8 cellular contexts compared by ENCODE assay signal in genomic region chr3:52705438-52705687, GRCh38. TPM values are rescaled to one million over a fixed set of nuclear protein-coding genes. Genes with fewer than 3 reads are reported as not detected.
A peak's percentile ranks its signal among the peaks of the same experiment; 100 is the strongest.
DNase-seq lines count a peak whose midpoint lies in the region; ATAC-seq and TF ChIP-seq lines count a peak whose summit lies in the region.

No MANE protein-coding gene starts in this region.

- peak overlapping the region; percentile 96 for H3K27ac Mint-ChIP-seq in stimulated activated effector memory CD8-positive, alpha-beta T cell treated with anti-CD3 and anti-CD28 coated beads, Interleukin-12 subunit alpha, Interleukin-12 subunit beta, amount 100 ng/mL, for 72 hours

- no peaks in the 10 kb centered on the region for H3K9me3 Mint-ChIP-seq in stimulated activated effector memory CD8-positive, alpha-beta T cell treated with anti-CD3 and anti-CD28 coated beads, Interleukin-12 subunit alpha, Interleukin-12 subunit beta, amount 100 ng/mL, for 72 hours

- H3K4me3 ChIP-seq in HCT116 (replicated peaks in 1 of 2; ENCODE audit: low read depth in 1 of 2, low read length in 2 of 2), result peak overlapping the region; percentile 94 to 96
- H3K4me3 ChIP-seq in WI38 (ENCODE audit: low read depth, low read length), result peak overlapping the region; percentile 99
- H3K4me3 ChIP-seq in right cardiac atrium (ENCODE audit: low read length), result peak overlapping the region; percentile 58

- peak overlapping the region; percentile 97 for H3K4me3 Mint-ChIP-seq in stimulated activated effector memory CD8-positive, alpha-beta T cell treated with anti-CD3 and anti-CD28 coated beads, Interleukin-12 subunit alpha, Interleukin-12 subunit beta, amount 100 ng/mL, for 72 hours

- H3K4me1 Mint-ChIP-seq in stimulated activated effector memory CD8-positive, alpha-beta T cell treated with anti-CD3 and anti-CD28 coated beads, Interleukin-12 subunit alpha, Interleukin-12 subunit beta, amount 100 ng/mL, for 72 hours, result peaks cover 23% of the 10 kb centered on the region

- peak overlapping the region; percentile 91 for H3K9ac ChIP-seq in HCT116 (ENCODE audit: low read length)

- DNase-seq in HCT116 (ENCODE audit: low read depth, low spot score), result no peak
- DNase-seq in right cardiac atrium, result no peak
- DNase-seq in stimulated activated effector memory CD8-positive, alpha-beta T cell treated with anti-CD3 and anti-CD28 coated beads, Interleukin-12 subunit alpha, Interleukin-12 subunit beta, amount 100 ng/mL, for 72 hours (ENCODE audit: low spot score in 2 of 2), result no peak
- DNase-seq in T-helper 9 cell, result no peak
- DNase-seq in cerebellar cortex (ENCODE audit: low spot score), result no peak
- no peak for DNase-seq in NCI-H774 (lab: John Stamatoyannopoulos, UW)

- no peaks in the 10 kb centered on the region for H3K9me2 ChIP-seq in HCT116 (ENCODE audit: insufficient read depth)

- ATAC-seq in HCT116 (peak; percentile 57; the same call in 1 of the 2 replicates), right cardiac atrium (no peak), GM19395 (IDR thresholded peaks at IDR 0.05; ENCODE audit: unreplicated experiment) (no peak)
- no peak for ATAC-seq in stimulated activated effector memory CD8-positive, alpha-beta T cell treated with anti-CD3 and anti-CD28 coated beads, Interleukin-12 subunit alpha, Interleukin-12 subunit beta, amount 100 ng/mL, for 72 hours

- RAD21 ChIA-PET in HCT116 (lab: Charles Lee; ENCODE audit: low non-redundant PET in 1 of 2, low total read pairs in 2 of 2, uncharacterized antibody in 2 of 2, unreplicated experiment in 2 of 2), result no interaction called here

- under 1% methylated on average over 25 of the region's 25 CpGs for WGBS in right cardiac atrium

- H3K36me3 Mint-ChIP-seq in stimulated activated effector memory CD8-positive, alpha-beta T cell treated with anti-CD3 and anti-CD28 coated beads, Interleukin-12 subunit alpha, Interleukin-12 subunit beta, amount 100 ng/mL, for 72 hours, result peaks cover 39% of the 10 kb centered on the region

- intact Hi-C loops in HCT116 (cut with micrococcal nuclease), result no loop called here
- intact Hi-C loops in right cardiac atrium (cut with DNase I), result no loop called here

- TF ChIP-seq RAD21 in HCT116 (IDR thresholded peaks at IDR 0.05; ENCODE audit: low read depth), result no peak

- no peak for TF ChIP-seq CTCF in HCT116 (IDR thresholded peaks at IDR 0.05 in 2 of 3, conservative IDR thresholded peaks at IDR 0.05 in 1 of 3; ENCODE audit: borderline replicate concordance in 1 of 3, insufficient read depth in 1 of 3, low read depth in 2 of 3, low read length in 2 of 3)
- no peak for TF ChIP-seq CTCF in WI38 (IDR thresholded peaks at IDR 0.05; ENCODE audit: low read depth, low read length)

- H3K27me3 ChIP-seq in HCT116 (ENCODE audit: insufficient read depth, low read length) (no peaks in the 10 kb centered on the region), right cardiac atrium (ENCODE audit: control insufficient read depth, insufficient read depth) (no peaks in the 10 kb centered on the region)

- peak overlapping the region; percentile 99 for H3K4me2 ChIP-seq in HCT116 (ENCODE audit: low read length)

- H3K4me1 ChIP-seq in HCT116 (ENCODE audit: control insufficient read depth in 1 of 2, insufficient read depth in 2 of 2, low read length in 2 of 2) (peaks cover 10 to 12% of the 10 kb centered on the region in 2 experiments; a peak in 3 of 4 replicates), right cardiac atrium (ENCODE audit: control insufficient read depth, insufficient read depth, low read length) (peaks cover 2% of the 10 kb centered on the region)

- TF ChIP-seq POLR2A in HCT116 (IDR thresholded peaks at IDR 0.05; ENCODE audit: borderline replicate concordance, extremely low read depth, insufficient read depth, insufficient read length), result no peak

- peak overlapping the region; percentile 45 for H2AFZ ChIP-seq in HCT116 (ENCODE audit: low read depth, low read length, poor library complexity, severe bottlenecking)

- H3K9me3 ChIP-seq in HCT116 (ENCODE audit: control insufficient read depth in 1 of 2, insufficient read depth in 1 of 2, low read depth in 1 of 2, low read length in 2 of 2) (no peaks in the 10 kb centered on the region), right cardiac atrium (ENCODE audit: control insufficient read depth, low read length) (no peaks in the 10 kb centered on the region)

- BruUV-seq in HCT116 (replicated peaks; lab: Mats Ljungman, UMichigan), result no TSS peak

- H4K20me1 ChIP-seq in HCT116 (ENCODE audit: insufficient read depth), result no peaks in the 10 kb centered on the region

- POLR2A ChIA-PET in HCT116 (lab: Charles Lee), result interaction anchor here (0.6 to 1.0 kb wide), 3 partner anchors 16 to 236 kb away, joined by 3 to 4 read pairs (median 3); no protein-coding TSS in a partner anchor

- peaks cover 10% of the 10 kb centered on the region in 2 experiments; a peak in 3 of 4 replicates for H3K36me3 ChIP-seq in HCT116 (ENCODE audit: control insufficient read depth in 1 of 2, insufficient read depth in 2 of 2, low read length in 2 of 2)

- CTCF ChIA-PET in HCT116 (lab: Charles Lee), result no interaction called here

- peak overlapping the region; percentile 96 for H3K27ac ChIP-seq in HCT116 (ENCODE audit: low read depth, low read length)
- peak overlapping the region; percentile 80 for H3K27ac ChIP-seq in right cardiac atrium (ENCODE audit: low read length)

- peaks cover 61% of the 10 kb centered on the region for H3K79me2 ChIP-seq in HCT116 (ENCODE audit: insufficient read depth, low read length)

TF ChIP-seq in HCT116, 20 proteins besides CTCF, POLR2A, EP300 and RAD21 (continues in another document):
- TF ChIP-seq ELF1 (IDR thresholded peaks at IDR 0.05; ENCODE audit: borderline replicate concordance, low read depth), result no peak
- no peak for TF ChIP-seq ZBTB33 (IDR thresholded peaks at IDR 0.05; ENCODE audit: extremely low read depth, insufficient replicate concordance, low read length)
- TF ChIP-seq SRF (IDR thresholded peaks at IDR 0.05; ENCODE audit: low read depth), result no peak
- no peak for TF ChIP-seq FOSL1 (IDR thresholded peaks at IDR 0.05; ENCODE audit: low read depth)
- TF ChIP-seq TCF7L2 (IDR thresholded peaks at IDR 0.05; ENCODE audit: borderline replicate concordance, extremely low read depth, insufficient read depth, insufficient read length), result no peak
- TF ChIP-seq EZH2 (IDR thresholded peaks at IDR 0.05), result no peak
- no peak for TF ChIP-seq ZNF274 (IDR thresholded peaks at IDR 0.05; ENCODE audit: low read depth, low read length)
- no peak for TF ChIP-seq CBX3 (IDR thresholded peaks at IDR 0.05; ENCODE audit: low read depth)
- TF ChIP-seq, protein P1, sequence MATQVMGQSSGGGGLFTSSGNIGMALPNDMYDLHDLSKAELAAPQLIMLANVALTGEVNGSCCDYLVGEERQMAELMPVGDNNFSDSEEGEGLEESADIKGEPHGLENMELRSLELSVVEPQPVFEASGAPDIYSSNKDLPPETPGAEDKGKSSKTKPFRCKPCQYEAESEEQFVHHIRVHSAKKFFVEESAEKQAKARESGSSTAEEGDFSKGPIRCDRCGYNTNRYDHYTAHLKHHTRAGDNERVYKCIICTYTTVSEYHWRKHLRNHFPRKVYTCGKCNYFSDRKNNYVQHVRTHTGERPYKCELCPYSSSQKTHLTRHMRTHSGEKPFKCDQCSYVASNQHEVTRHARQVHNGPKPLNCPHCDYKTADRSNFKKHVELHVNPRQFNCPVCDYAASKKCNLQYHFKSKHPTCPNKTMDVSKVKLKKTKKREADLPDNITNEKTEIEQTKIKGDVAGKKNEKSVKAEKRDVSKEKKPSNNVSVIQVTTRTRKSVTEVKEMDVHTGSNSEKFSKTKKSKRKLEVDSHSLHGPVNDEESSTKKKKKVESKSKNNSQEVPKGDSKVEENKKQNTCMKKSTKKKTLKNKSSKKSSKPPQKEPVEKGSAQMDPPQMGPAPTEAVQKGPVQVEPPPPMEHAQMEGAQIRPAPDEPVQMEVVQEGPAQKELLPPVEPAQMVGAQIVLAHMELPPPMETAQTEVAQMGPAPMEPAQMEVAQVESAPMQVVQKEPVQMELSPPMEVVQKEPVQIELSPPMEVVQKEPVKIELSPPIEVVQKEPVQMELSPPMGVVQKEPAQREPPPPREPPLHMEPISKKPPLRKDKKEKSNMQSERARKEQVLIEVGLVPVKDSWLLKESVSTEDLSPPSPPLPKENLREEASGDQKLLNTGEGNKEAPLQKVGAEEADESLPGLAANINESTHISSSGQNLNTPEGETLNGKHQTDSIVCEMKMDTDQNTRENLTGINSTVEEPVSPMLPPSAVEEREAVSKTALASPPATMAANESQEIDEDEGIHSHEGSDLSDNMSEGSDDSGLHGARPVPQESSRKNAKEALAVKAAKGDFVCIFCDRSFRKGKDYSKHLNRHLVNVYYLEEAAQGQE (IDR thresholded peaks at IDR 0.05; ENCODE audit: low read depth), result no peak
- TF ChIP-seq, protein P2, sequence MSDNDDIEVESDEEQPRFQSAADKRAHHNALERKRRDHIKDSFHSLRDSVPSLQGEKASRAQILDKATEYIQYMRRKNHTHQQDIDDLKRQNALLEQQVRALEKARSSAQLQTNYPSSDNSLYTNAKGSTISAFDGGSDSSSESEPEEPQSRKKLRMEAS (IDR thresholded peaks at IDR 0.05), result no peak
- TF ChIP-seq JUND (IDR thresholded peaks at IDR 0.05), result no peak

RNA-seq across cellular contexts. Expression of gene GLT8D1, which starts 0.2 kb away (rescaled TPM):
- 42.1 TPM for total RNA-seq in HCT116 (2021; ENCODE audit: unreplicated experiment)
- polyA plus RNA-seq in HCT116 (2012), result 34.3 and 42.6 TPM in 2 replicates
- total RNA-seq in right cardiac atrium, result 10 to 100 TPM; 35.6 to 41.8 (median 41.0) TPM
- polyA plus RNA-seq in right cardiac atrium, result 32.9 TPM

RNA-seq across cellular contexts. Expression of gene SPCS1, which starts 0.5 kb away (rescaled TPM):
- total RNA-seq in HCT116 (2021; ENCODE audit: unreplicated experiment), result 124 TPM
- 96.1 and 109 TPM in 2 replicates for polyA plus RNA-seq in HCT116 (2012)
- total RNA-seq in right cardiac atrium, result 10 to 100 TPM; 78.9 to 81.8 (median 79.9) TPM
- polyA plus RNA-seq in right cardiac atrium, result 132 TPM

RNA-seq across cellular contexts. Expression of gene GNL3, which starts 19.5 kb away (rescaled TPM):
- total RNA-seq in HCT116 (2021; ENCODE audit: unreplicated experiment) (205 TPM), right cardiac atrium (10 to 100 TPM; 25.2 to 43.9 (median 29.1) TPM)
- polyA plus RNA-seq in HCT116 (2012), result 74.2 and 88.1 TPM in 2 replicates
- polyA plus RNA-seq in right cardiac atrium, result 27.7 TPM

RNA-seq across cellular contexts. Expression of gene PBRM1, which starts 19.6 kb away (rescaled TPM):
- 40.0 TPM for total RNA-seq in HCT116 (2021; ENCODE audit: unreplicated experiment)
- 11.0 and 15.0 TPM in 2 replicates for polyA plus RNA-seq in HCT116 (2012)
- total RNA-seq in right cardiac atrium, result 10 to 100 TPM; 51.4 to 56.8 (median 55.6) TPM
- 10.0 TPM for polyA plus RNA-seq in right cardiac atrium
